ENCODE assay signal across 12 cellular contexts in the genomic region with DNA sequence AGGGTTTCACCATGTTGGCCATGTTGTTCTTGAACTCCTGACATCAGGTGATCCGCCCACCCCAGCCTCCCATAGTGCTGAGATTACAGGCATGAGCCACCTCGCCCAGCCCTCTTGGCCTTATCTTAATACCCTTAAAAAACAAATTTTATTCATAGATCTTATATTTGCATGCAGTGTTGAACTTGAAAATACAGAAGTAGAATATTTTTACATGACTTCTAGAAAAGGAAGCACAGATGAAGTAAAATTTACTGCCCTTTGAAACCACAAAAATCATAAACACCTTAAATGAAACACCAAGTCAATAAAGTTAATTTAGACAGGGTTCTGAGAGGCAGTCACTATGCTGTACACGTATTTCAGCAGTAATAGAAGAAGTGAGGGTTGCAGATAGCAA.
DNase-seq lines count a peak whose midpoint lies in the region; ATAC-seq and TF ChIP-seq lines count a peak whose summit lies in the region.
"Had no signal": no experiment of that assay in that cellular context is flagged by ENCODE, and none has a peak within 500 bp of the region (broad histone marks: within the 10 kb centered on the region; RNA-seq: fewer than 3 reads in every experiment).

No MANE protein-coding gene starts in this region.

- no peak for TF ChIP-seq EP300 in suprapubic skin (IDR thresholded peaks at IDR 0.05)

- DNase-seq in NCI-H526 treated with DMSO at 0.1 percent for 48 hours (lab: John Stamatoyannopoulos, UW), result peak; percentile 72
- no peak for DNase-seq in GF-D8 (lab: John Stamatoyannopoulos, UW)
- DNase-seq in heart left ventricle, result no peak
- no peak for DNase-seq in NCI-H128 (lab: John Stamatoyannopoulos, UW; ENCODE audit: unreplicated experiment)
- no peak for DNase-seq in suprapubic skin (ENCODE audit: low spot score in 2 of 2)
- DNase-seq: activated CD4-positive, alpha-beta T cell treated with anti-CD3 and anti-CD28 coated beads for 48 hours; activated naive CD4-positive, alpha-beta T cell; MG63; NCI-H748 treated with DMSO at 0.1 percent for 48 hours had no signal

- 75 to 79% (median 77%) methylated on average over 3 of the region's 3 CpGs for WGBS in heart left ventricle, 4 donors
- WGBS in suprapubic skin, result 87% methylated on average over 3 of the region's 3 CpGs

- H3K4me3 ChIP-seq in heart left ventricle (no peak overlapping the region), suprapubic skin (no peak overlapping the region)
- H3K4me3 ChIP-seq: MG63 had no signal

- intact Hi-C loops in heart left ventricle (cut with DNase I), result no loop called here

- H3K27ac ChIP-seq in heart left ventricle (no peak overlapping the region), suprapubic skin (no peak overlapping the region)

- TF ChIP-seq POLR2A in heart left ventricle (IDR thresholded peaks at IDR 0.05) (no peak), suprapubic skin (IDR thresholded peaks at IDR 0.05) (no peak)

- H3K9me3 ChIP-seq in heart left ventricle (peaks cover 0 to 22% (median 5%) of the 10 kb centered on the region in 12 donors), suprapubic skin (no peaks in the 10 kb centered on the region)

- ATAC-seq in GM18511 (IDR thresholded peaks at IDR 0.05; ENCODE audit: unreplicated experiment), result peak; percentile 82
- peak; percentile 75 for ATAC-seq in GM21390 (IDR thresholded peaks at IDR 0.05; ENCODE audit: unreplicated experiment)
- peak; percentile 76 for ATAC-seq in HG03025 (IDR thresholded peaks at IDR 0.05; ENCODE audit: low FRiP score, unreplicated experiment)
- no peak for ATAC-seq in heart left ventricle

- H3K4me1 ChIP-seq in heart left ventricle (peaks cover 0 to 47% (median 7%) of the 10 kb centered on the region in 12 donors), suprapubic skin (no peaks in the 10 kb centered on the region)

- TF ChIP-seq CTCF in heart left ventricle (IDR thresholded peaks at IDR 0.05) (no peak), suprapubic skin (IDR thresholded peaks at IDR 0.05) (no peak)

- H3K27me3 ChIP-seq in heart left ventricle (no peaks in the 10 kb centered on the region), suprapubic skin (no peaks in the 10 kb centered on the region)
- H3K27me3 ChIP-seq: MG63 had no signal

- H3K36me3 ChIP-seq in heart left ventricle (no peaks in the 10 kb centered on the region), suprapubic skin (no peaks in the 10 kb centered on the region)
- H3K36me3 ChIP-seq: MG63 had no signal

Comparison
In these comparisons a context has a peak if more than half of its experiments do, and no peak if none do; other contexts are left out.
1. ATAC-seq: peak in GM18511 (single experiment), GM21390 (single experiment) and HG03025 (single experiment); none in heart left ventricle (0 of 4).